Comparison of ENCODE assay signal across 22 cellular contexts in the genomic region with DNA sequence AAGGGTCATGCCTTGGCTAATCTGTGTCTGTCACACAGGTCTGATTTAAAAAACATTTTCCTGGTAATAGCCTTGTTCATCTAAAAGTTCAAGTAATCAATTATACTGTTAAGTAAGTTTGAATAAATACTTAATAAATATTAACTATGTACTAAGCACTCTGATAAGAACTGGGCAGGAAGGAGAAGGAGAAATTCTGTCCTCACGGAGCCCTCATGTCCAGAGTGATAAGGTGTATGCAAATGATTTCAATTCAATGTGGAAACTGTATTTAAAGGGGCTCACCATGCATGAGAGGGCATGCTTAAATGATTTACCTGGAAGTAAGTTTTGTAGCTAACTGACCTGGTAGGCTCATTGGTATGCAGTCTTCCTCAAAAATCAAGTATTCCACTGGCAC.
"Had no signal": no experiment of that assay in that cellular context is flagged by ENCODE, and none has a peak within 500 bp of the region (broad histone marks: within the 10 kb centered on the region; RNA-seq: fewer than 3 reads in every experiment).

No MANE protein-coding gene starts in this region.

- H3K36me3 ChIP-seq: MG63, SJSA1 had no signal

- H3K4me1 ChIP-seq: SJSA1 had no signal

- H3K27me3 ChIP-seq: SJSA1 had no signal

- ATAC-seq: HepG2 had no signal

- H3K4me3 ChIP-seq: MG63, SJSA1, SK-N-MC had no signal

- H3K9me3 ChIP-seq: MG63, SJSA1 had no signal

- H3K27ac ChIP-seq: SJSA1, SK-N-MC had no signal

- DNase-seq: IMR-90, Karpas-422, KG1, MG63, NCI-H1092, NCI-H1105 treated with DMSO at 0.1 percent for 48 hours, NCI-H1417 treated with DMSO at 0.1 percent for 48 hours, NCI-H146, NCI-H1694 treated with DMSO at 0.1 percent for 48 hours, NCI-H1930, NCI-H2081, NCI-H2107, NCI-H2227 treated with DMSO at 0.1 percent for 48 hours, NCI-H524, NCI-H526 treated with DMSO at 0.1 percent for 48 hours, NCI-H748 treated with DMSO at 0.1 percent for 48 hours, Right ventricle myocardium superior, RPMI8226, SIG-M5 had no signal
